In genomic region chr15:90708516-90708915, GRCh38 we compare ENCODE assay signal across 25 cellular contexts.
"Had no signal": no experiment of that assay in that cellular context is flagged by ENCODE, and none has a peak within 500 bp of the region (broad histone marks: within the 10 kb centered on the region; RNA-seq: fewer than 3 reads in every experiment).

No MANE protein-coding gene starts in this region.

- H3K9me3 ChIP-seq: colonic mucosa, gastrocnemius medialis, ovary, right lobe of liver, transverse colon, uterus had no signal

- H3K36me3 ChIP-seq: brain microvascular endothelial cell, colonic mucosa, gastrocnemius medialis, ovary, right lobe of liver, transverse colon, uterus had no signal

- H3K27ac ChIP-seq: brain microvascular endothelial cell, colonic mucosa, gastrocnemius medialis, ovary, right lobe of liver, transverse colon, uterus had no signal

- H3K4me1 ChIP-seq: colonic mucosa, gastrocnemius medialis, right lobe of liver, transverse colon, uterus had no signal

- H3K27me3 Mint-ChIP-seq: activated CD4-positive, alpha-beta memory T cell treated with anti-CD3 and anti-CD28 coated beads for 36 hours; activated naive CD8-positive, alpha-beta T cell treated with anti-CD3 and anti-CD28 coated beads, Interleukin-2, amount 50 U/mL, for 24 hours; central memory CD8-positive, alpha-beta T cell; naive B cell; stimulated activated naive CD8-positive, alpha-beta T cell treated with anti-CD3 and anti-CD28 coated beads, Interleukin-15, Interleukin-2, amounts not matched to agents 100 ng/mL and 50 ng/mL, for 24 hours had no signal

- FAIRE-seq: kidney, small intestine had no signal

- H3K4me3 ChIP-seq: colonic mucosa, gastrocnemius medialis, ovary, right lobe of liver, transverse colon, uterus had no signal

- DNase-seq: activated CD4-positive, alpha-beta memory T cell treated with anti-CD3 and anti-CD28 coated beads for 36 hours; activated CD4-positive, alpha-beta T cell treated with anti-CD3 and anti-CD28 coated beads for 4 hours; activated naive CD8-positive, alpha-beta T cell treated with anti-CD3 and anti-CD28 coated beads, Interleukin-2, amount 50 U/mL, for 24 hours; activated T-cell treated with anti-CD3 and anti-CD28 coated beads for 4 hours; anterior cingulate cortex; brain microvascular endothelial cell; colonic mucosa; erythroblast; gastrocnemius medialis; head of caudate nucleus; kidney; mammary epithelial cell; naive B cell; ovary; right lobe of liver; small intestine; stimulated activated CD4-positive, alpha-beta T cell treated with anti-CD3 and anti-CD28 coated beads, Interleukin-15, amount 100 ng/mL, for 24 hours; stimulated activated CD4-positive, alpha-beta T cell treated with anti-CD3 and anti-CD28 coated beads, Interleukin-2, amount 100 ng/mL, for 48 hours; T-helper 2 cell; transverse colon; uterus had no signal

- H3K27me3 ChIP-seq: brain microvascular endothelial cell, colonic mucosa, gastrocnemius medialis, ovary, right lobe of liver, transverse colon, uterus had no signal

- H3K9me3 Mint-ChIP-seq: central memory CD8-positive, alpha-beta T cell; stimulated activated naive CD8-positive, alpha-beta T cell treated with anti-CD3 and anti-CD28 coated beads, Interleukin-15, Interleukin-2, amounts not matched to agents 100 ng/mL and 50 ng/mL, for 24 hours; WTC11 had no signal

- ATAC-seq: activated naive CD8-positive, alpha-beta T cell treated with anti-CD3 and anti-CD28 coated beads, Interleukin-2, amount 50 U/mL, for 24 hours; gastrocnemius medialis; left lobe of liver; right lobe of liver; WTC11 had no signal

- H3K4me1 Mint-ChIP-seq: central memory CD8-positive, alpha-beta T cell had no signal

- H3K27ac Mint-ChIP-seq: activated CD4-positive, alpha-beta memory T cell treated with anti-CD3 and anti-CD28 coated beads for 36 hours; activated naive CD8-positive, alpha-beta T cell treated with anti-CD3 and anti-CD28 coated beads, Interleukin-2, amount 50 U/mL, for 24 hours; stimulated activated naive CD8-positive, alpha-beta T cell treated with anti-CD3 and anti-CD28 coated beads, Interleukin-15, Interleukin-2, amounts not matched to agents 100 ng/mL and 50 ng/mL, for 24 hours; WTC11 had no signal

- H3K36me3 Mint-ChIP-seq: WTC11 had no signal

- H3K4me3 Mint-ChIP-seq: activated CD4-positive, alpha-beta memory T cell treated with anti-CD3 and anti-CD28 coated beads for 36 hours; activated naive CD8-positive, alpha-beta T cell treated with anti-CD3 and anti-CD28 coated beads, Interleukin-2, amount 50 U/mL, for 24 hours; central memory CD8-positive, alpha-beta T cell; naive B cell; stimulated activated naive CD8-positive, alpha-beta T cell treated with anti-CD3 and anti-CD28 coated beads, Interleukin-15, Interleukin-2, amounts not matched to agents 100 ng/mL and 50 ng/mL, for 24 hours; WTC11 had no signal
